20 cellular contexts compared by ENCODE assay signal in genomic region chr17:46046957-46047356, GRCh38. TPM values are rescaled to one million over a fixed set of nuclear protein-coding genes. Genes with fewer than 3 reads are reported as not detected.
DNase-seq lines count a peak whose midpoint lies in the region; ATAC-seq and TF ChIP-seq lines count a peak whose summit lies in the region.
"Had no signal": no experiment of that assay in that cellular context is flagged by ENCODE, and none has a peak within 500 bp of the region (broad histone marks: within the 10 kb centered on the region; RNA-seq: fewer than 3 reads in every experiment).

No MANE protein-coding gene starts in this region.

- H3K4me3 ChIP-seq in left ventricle myocardium inferior, result no peak overlapping the region
- H3K4me3 ChIP-seq in choroid plexus epithelial cell (ENCODE audit: low read depth, low read length), result no peak overlapping the region
- H3K4me3 ChIP-seq in vagina, result no peak overlapping the region
- H3K4me3 ChIP-seq: coronary artery, esophagus muscularis mucosa, MG63, sigmoid colon had no signal

- DNase-seq in left ventricle myocardium inferior (no peak), Right ventricle myocardium inferior (ENCODE audit: missing footprints) (no peak), choroid plexus epithelial cell (ENCODE audit: low read depth) (peak; percentile 59), lung microvascular endothelial cell (ENCODE audit: low read depth in 2 of 2) (peak; percentile 23 to 72), vagina (ENCODE audit: extremely low spot score in 2 of 2) (no peak), SIG-M5 (lab: John Stamatoyannopoulos, UW) (no peak), islet precursor cell (no peak)
- DNase-seq: activated CD4-positive, alpha-beta T cell treated with anti-CD3 and anti-CD28 coated beads, Interleukin-2, amount 10 ng/mL, durations not matched to agents 7 days and 5 days; activated T-cell treated with anti-CD3 and anti-CD28 coated beads, Interleukin-2, amount 50 U/mL, for 24 hours; amygdala; DND-41; GOT3; mammary epithelial cell; MG63; sigmoid colon; stimulated activated CD4-positive, alpha-beta T cell treated with anti-CD3 and anti-CD28 coated beads, Interleukin-4, amount 100 ng/mL, for 4 hours; trophoblast cell had no signal

- H3K9me3 ChIP-seq in left ventricle myocardium inferior (replicated peaks) (no peaks in the 10 kb centered on the region), vagina (no peaks in the 10 kb centered on the region)
- H3K9me3 ChIP-seq: esophagus muscularis mucosa, MG63, sigmoid colon had no signal

- intact Hi-C loops in left ventricle myocardium inferior (cut with micrococcal nuclease), result no loop called here
- intact Hi-C loops in Right ventricle myocardium inferior (cut with DNase I), result no loop called here
- intact Hi-C loops in vagina (cut with DNase I), result loop anchor here (5.0 kb wide), 1 partner anchor 145 kb away; the partner anchor contains the start of gene KANSL1

- no peaks in the 10 kb centered on the region for H3K27me3 ChIP-seq in left ventricle myocardium inferior (ENCODE audit: low read depth)
- H3K27me3 ChIP-seq in vagina, result no peaks in the 10 kb centered on the region
- H3K27me3 ChIP-seq: esophagus muscularis mucosa, MG63, sigmoid colon had no signal

- ATAC-seq in Right ventricle myocardium inferior, result no peak
- no peak for ATAC-seq in HG02973 (IDR thresholded peaks at IDR 0.05; ENCODE audit: unreplicated experiment)

- H3K27ac ChIP-seq in left ventricle myocardium inferior (replicated peaks) (peak overlapping the region; percentile 27), vagina (peak overlapping the region; percentile 55)

- no peak for TF ChIP-seq POLR2A in vagina (IDR thresholded peaks at IDR 0.05)

- TF ChIP-seq CTCF in left ventricle myocardium inferior (IDR thresholded peaks at IDR 0.05; ENCODE audit: borderline replicate concordance) (peak; percentile 11), choroid plexus epithelial cell (conservative IDR thresholded peaks at IDR 0.05; ENCODE audit: low read depth, low read length) (no peak), vagina (IDR thresholded peaks at IDR 0.05) (no peak)

- H3K4me1 ChIP-seq in left ventricle myocardium inferior (peaks cover 46% of the 10 kb centered on the region), vagina (peaks cover 22% of the 10 kb centered on the region)

- H3K36me3 ChIP-seq in left ventricle myocardium inferior (peaks cover 62% of the 10 kb centered on the region), vagina (peaks cover 0 to 52% of the 10 kb centered on the region in 2 donors)

RNA-seq across cellular contexts. Expression of gene STH, which starts 47.9 kb away (rescaled TPM):
- total RNA-seq in left ventricle myocardium inferior, result not detected
- total RNA-seq in Right ventricle myocardium inferior, result not detected
- not detected in 2 replicates for total RNA-seq in lung microvascular endothelial cell
- total RNA-seq in vagina, result not detected
- total RNA-seq: activated CD4-positive, alpha-beta T cell treated with anti-CD3 and anti-CD28 coated beads, Interleukin-2, amount 10 ng/mL, durations not matched to agents 7 days and 5 days; esophagus muscularis mucosa; mammary epithelial cell; sigmoid colon had no signal

Comparison
In these comparisons a context has a peak if more than half of its experiments do, and no peak if none do; other contexts are left out.
1. DNase-seq: peak in choroid plexus epithelial cell (single experiment) and lung microvascular endothelial cell (2 of 2); none in left ventricle myocardium inferior (single experiment), Right ventricle myocardium inferior (single experiment), vagina (0 of 2), SIG-M5 (single experiment) and islet precursor cell (single experiment).